8 cellular contexts compared by ENCODE assay signal in the genomic region with DNA sequence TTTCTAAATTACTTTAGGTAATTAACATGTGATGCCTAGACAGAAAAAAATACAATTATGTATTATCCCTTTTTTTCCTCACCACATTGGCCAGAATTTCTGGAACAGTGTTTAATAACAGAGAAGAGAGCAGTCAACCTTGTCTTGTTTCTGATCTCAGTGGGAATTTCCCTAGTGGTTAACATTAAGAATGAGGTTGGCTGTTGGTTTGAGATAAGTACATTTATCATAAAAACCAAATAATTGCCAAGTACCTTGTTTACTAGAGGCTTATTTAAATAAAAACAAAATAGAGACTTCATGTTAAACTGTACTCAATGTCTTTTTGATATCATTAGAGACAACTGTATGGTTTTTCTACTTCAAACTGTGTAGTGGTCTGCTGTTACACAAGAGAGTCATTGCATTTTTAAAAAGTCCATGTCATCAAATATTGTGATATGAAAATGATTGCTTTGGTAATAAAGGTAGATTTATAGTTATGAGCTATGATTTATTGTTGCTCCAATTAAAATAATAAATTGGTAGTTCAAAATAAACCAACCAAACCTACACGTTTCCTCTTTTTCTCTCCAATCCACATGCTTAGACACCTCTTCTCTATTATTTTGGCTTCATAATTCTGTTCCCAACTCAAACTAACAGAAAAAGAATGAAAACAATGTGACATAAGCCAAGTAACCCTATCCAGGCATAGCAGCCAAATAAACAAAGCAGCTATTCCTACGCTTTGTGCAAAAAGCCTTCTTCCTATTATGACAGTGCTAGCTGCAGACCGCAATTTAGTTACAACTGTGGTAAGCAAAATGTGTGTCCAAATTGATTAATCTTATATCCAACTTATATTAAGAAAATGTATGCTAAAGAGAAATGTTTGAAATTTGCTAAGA. TPM values are rescaled to one million over a fixed set of nuclear protein-coding genes. Genes with fewer than 3 reads are reported as not detected.
A peak's percentile ranks its signal among the peaks of the same experiment; 100 is the strongest.
DNase-seq lines count a peak whose midpoint lies in the region; ATAC-seq, FAIRE-seq and TF ChIP-seq lines count a peak whose summit lies in the region.

No MANE protein-coding gene starts in this region.

- intact Hi-C loops in CD8-positive, alpha-beta T cell (cut with DNase I, micrococcal nuclease): no loop called here
- intact Hi-C loops in thyroid gland (cut with DNase I): no loop called here

- 17 to 24% methylated on average over 3 of the region's 3 CpGs for WGBS in gastroesophageal sphincter (ENCODE audit: low coverage in 1 of 2), 2 donors
- 14 to 25% methylated on average over 3 of the region's 3 CpGs for WGBS in thyroid gland, 2 donors

- TF ChIP-seq POLR2A in gastroesophageal sphincter (IDR thresholded peaks at IDR 0.05) (no peak), thyroid gland (IDR thresholded peaks at IDR 0.05) (no peak)

- TF ChIP-seq EP300 in gastroesophageal sphincter (IDR thresholded peaks at IDR 0.05): no peak

- H3K9me3 Mint-ChIP-seq in CD8-positive, alpha-beta T cell: peaks cover 2% of the 10 kb centered on the region

- peaks cover 80% of the 10 kb centered on the region for H3K4me1 Mint-ChIP-seq in CD8-positive, alpha-beta T cell (ENCODE audit: low read depth)

- H3K27ac ChIP-seq in CD8-positive, alpha-beta T cell (ENCODE audit: low read depth, low read length): no peak overlapping the region
- H3K27ac ChIP-seq in gastroesophageal sphincter (peak overlapping the region in 1 of 4 donors; percentile 35), thyroid gland (peak overlapping the region; percentile 4 to 48 (median 31))

- peak overlapping the region; percentile 82 for H3K4me3 Mint-ChIP-seq in CD8-positive, alpha-beta T cell

- DNase-seq in CD8-positive, alpha-beta T cell: no peak
- DNase-seq in RCC 7860 (ENCODE audit: low spot score) (peak; percentile 29), thyroid gland (no peak), NCI-H2029 (lab: John Stamatoyannopoulos, UW) (no peak), NCI-H1092 (lab: John Stamatoyannopoulos, UW) (no peak)

- peak; percentile 92 for FAIRE-seq in RCC 7860 (lab: Jason Lieb, UNC)

- H3K27me3 ChIP-seq in CD8-positive, alpha-beta T cell (ENCODE audit: insufficient read depth, low read length): no peaks in the 10 kb centered on the region
- H3K27me3 ChIP-seq in gastroesophageal sphincter: no peaks in the 10 kb centered on the region
- no peaks in the 10 kb centered on the region for H3K27me3 ChIP-seq in thyroid gland

- ATAC-seq in CD8-positive, alpha-beta T cell: peak; percentile 27
- peak; percentile 23 for ATAC-seq in GM21576 (IDR thresholded peaks at IDR 0.05; ENCODE audit: unreplicated experiment)
- ATAC-seq in gastroesophageal sphincter: peak; percentile 34
- ATAC-seq in esophagus mucosa: no peak

- H3K4me1 ChIP-seq in CD8-positive, alpha-beta T cell (ENCODE audit: insufficient read depth, low read length): peaks cover 22% of the 10 kb centered on the region
- peaks cover 0 to 41% (median 0%) of the 10 kb centered on the region in 3 donors for H3K4me1 ChIP-seq in gastroesophageal sphincter
- H3K4me1 ChIP-seq in thyroid gland: peaks cover 43% of the 10 kb centered on the region in 2 donors

- H3K36me3 Mint-ChIP-seq in CD8-positive, alpha-beta T cell: peaks cover 7% of the 10 kb centered on the region

- no peaks in the 10 kb centered on the region for H3K27me3 Mint-ChIP-seq in CD8-positive, alpha-beta T cell (ENCODE audit: low read depth)

- no peaks in the 10 kb centered on the region for H3K9me3 ChIP-seq in CD8-positive, alpha-beta T cell (ENCODE audit: low read length)
- H3K9me3 ChIP-seq in gastroesophageal sphincter (no peaks in the 10 kb centered on the region), thyroid gland (no peaks in the 10 kb centered on the region)

- no peak overlapping the region for H3K4me3 ChIP-seq in CD8-positive, alpha-beta T cell (ENCODE audit: low read depth, low read length)
- H3K4me3 ChIP-seq in gastroesophageal sphincter (peak overlapping the region in 1 of 2 donors; percentile 24), thyroid gland (replicated peaks in 1 of 3) (no peak overlapping the region)

- no peak for TF ChIP-seq CTCF in CD8-positive, alpha-beta T cell (IDR thresholded peaks at IDR 0.05)
- TF ChIP-seq CTCF in gastroesophageal sphincter (IDR thresholded peaks at IDR 0.05) (no peak), thyroid gland (IDR thresholded peaks at IDR 0.05) (peak in 2 of 6 experiments; percentile 17 to 39)

- CTCF ChIA-PET in CD8-positive, alpha-beta T cell (lab: Charles Lee): interaction anchor here (1.0 kb wide), 1 partner anchor 76 kb away, joined by 3 read pairs; no protein-coding TSS in a partner anchor

- POLR2A ChIA-PET in CD8-positive, alpha-beta T cell (lab: Charles Lee): interaction anchor here (1.6 kb wide), 1 partner anchor 79 kb away, joined by 3 read pairs; no protein-coding TSS in a partner anchor

- H3K36me3 ChIP-seq in CD8-positive, alpha-beta T cell (ENCODE audit: insufficient read depth, low read length): no peaks in the 10 kb centered on the region
- H3K36me3 ChIP-seq in gastroesophageal sphincter: no peaks in the 10 kb centered on the region
- no peaks in the 10 kb centered on the region for H3K36me3 ChIP-seq in thyroid gland

- H3K27ac Mint-ChIP-seq in CD8-positive, alpha-beta T cell: peak overlapping the region; percentile 88

RNA-seq across cellular contexts. Expression of gene TANK, which starts 20.9 kb away (rescaled TPM):
- total RNA-seq in CD8-positive, alpha-beta T cell: 10 to 100 TPM; 63.0 to 79.1 TPM
- total RNA-seq in gastroesophageal sphincter (10 to 100 TPM; 48.3 to 88.2 (median 75.6) TPM), thyroid gland (100 to 1,000 TPM in 2 of 4 donors, 10 to 100 TPM in 2; 76.9 to 115 (median 98.1) TPM), esophagus mucosa (37.0 TPM)
